28 cellular contexts compared by ENCODE assay signal in the genomic region with DNA sequence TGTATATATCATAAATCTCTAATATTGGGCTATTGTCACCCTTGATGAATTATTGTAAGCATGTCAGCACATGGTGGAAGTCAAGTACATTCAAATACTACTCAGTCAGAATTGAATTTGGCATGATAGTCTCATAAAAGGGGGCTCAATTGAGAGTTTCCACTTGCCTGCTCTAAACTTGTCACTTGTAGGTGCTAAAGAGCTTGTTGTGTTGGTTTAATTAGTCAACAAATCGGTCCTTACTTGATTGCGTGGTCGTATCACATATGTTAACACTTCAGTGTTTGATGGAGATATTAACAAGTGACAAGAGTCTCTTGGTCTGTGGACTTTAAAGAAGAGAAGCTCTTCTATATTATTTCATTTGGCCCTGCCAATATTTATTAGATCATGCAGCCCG.
"Had no signal": no experiment of that assay in that cellular context is flagged by ENCODE, and none has a peak within 500 bp of the region (broad histone marks: within the 10 kb centered on the region; RNA-seq: fewer than 3 reads in every experiment).

No MANE protein-coding gene starts in this region.

- H3K4me1 Mint-ChIP-seq: activated CD4-positive, alpha-beta T cell treated with anti-CD3 and anti-CD28 coated beads, Interleukin-2, amount 10 ng/mL, durations not matched to agents 24 days and 14 days; activated naive CD4-positive, alpha-beta T cell treated with anti-CD3 and anti-CD28 coated beads, Interleukin-2, amount 10 ng/mL, durations not matched to agents 7 days and 5 days; naive B cell; stimulated activated memory B cell treated with anti-CD40 and anti-IgM and Interleukin-4, amounts not matched to agents 10 μg/mL and 1 μg/mL and 100 μg/mL, for 72 hours had no signal

- H3K36me3 ChIP-seq: brain microvascular endothelial cell, left ventricle myocardium inferior, ovary, stomach, suprapubic skin, tibial artery, WERI-Rb-1 had no signal

- H3K4me3 Mint-ChIP-seq: activated CD4-positive, alpha-beta memory T cell treated with anti-CD3 and anti-CD28 coated beads for 36 hours; activated CD4-positive, alpha-beta T cell treated with anti-CD3 and anti-CD28 coated beads, Interleukin-2, amount 10 ng/mL, durations not matched to agents 24 days and 14 days; activated naive CD4-positive, alpha-beta T cell treated with anti-CD3 and anti-CD28 coated beads, Interleukin-2, amount 10 ng/mL, durations not matched to agents 7 days and 5 days; activated T-helper 1 cell treated with anti-CD3 and anti-CD28 coated beads, Interleukin-12 subunit alpha, Interleukin-12 subunit beta, Interleukin-2, Interleukin-4 antibody, amounts not matched to agents 30 ng/mL and 10 ng/mL and 1 ng/mL, durations not matched to agents 14 hours and 24 hours and 36 hours; naive B cell; stimulated activated memory B cell treated with anti-CD40 and anti-IgM and Interleukin-4, amounts not matched to agents 10 μg/mL and 1 μg/mL and 100 μg/mL, for 72 hours had no signal

- H3K36me3 Mint-ChIP-seq: activated CD4-positive, alpha-beta memory T cell treated with anti-CD3 and anti-CD28 coated beads for 36 hours; activated naive CD4-positive, alpha-beta T cell treated with anti-CD3 and anti-CD28 coated beads, Interleukin-2, amount 10 ng/mL, durations not matched to agents 7 days and 5 days; naive B cell; stimulated activated memory B cell treated with anti-CD40 and anti-IgM and Interleukin-4, amounts not matched to agents 10 μg/mL and 1 μg/mL and 100 μg/mL, for 72 hours had no signal

- H3K4me1 ChIP-seq: left ventricle myocardium inferior, stomach, suprapubic skin, tibial artery had no signal

- ATAC-seq: activated CD4-positive, CD25-positive, alpha-beta regulatory T cell treated with anti-CD3 and anti-CD28 coated beads, Interleukin-2, amount 50 U/mL, for 24 hours; sciatic nerve; stimulated activated memory B cell treated with anti-CD40 and anti-IgM and Interleukin-4, amounts not matched to agents 10 μg/mL and 1 μg/mL and 100 μg/mL, for 72 hours had no signal

- H3K27me3 ChIP-seq: brain microvascular endothelial cell, ovary, suprapubic skin had no signal

- H3K27me3 Mint-ChIP-seq: stimulated activated memory B cell treated with anti-CD40 and anti-IgM and Interleukin-4, amounts not matched to agents 10 μg/mL and 1 μg/mL and 100 μg/mL, for 72 hours had no signal

- H3K27ac ChIP-seq: brain microvascular endothelial cell, coronary artery, dorsolateral prefrontal cortex, left ventricle myocardium inferior, ovary, skin epidermis, stomach, suprapubic skin, tibial artery, WERI-Rb-1 had no signal

- DNase-seq: activated CD4-positive, alpha-beta memory T cell treated with anti-CD3 and anti-CD28 coated beads for 36 hours; activated CD4-positive, alpha-beta T cell treated with anti-CD3 and anti-CD28 coated beads, Interleukin-2, amount 10 ng/mL, durations not matched to agents 24 days and 14 days; activated CD8-positive, alpha-beta memory T cell treated with anti-CD3 and anti-CD28 coated beads, Interleukin-2, amount 50 U/mL, for 4 hours; activated effector memory CD4-positive, alpha-beta T cell treated with anti-CD3 and anti-CD28 coated beads, Interleukin-2, amount 50 U/mL, for 16 hours; activated naive CD4-positive, alpha-beta T cell treated with anti-CD3 and anti-CD28 coated beads, Interleukin-2, amount 10 ng/mL, durations not matched to agents 7 days and 5 days; activated T-cell treated with anti-CD3 and anti-CD28 coated beads, Interleukin-2, amount 50 U/mL, for 1 hour; amniotic stem cell; brain microvascular endothelial cell; dorsolateral prefrontal cortex; effector memory CD4-positive, alpha-beta T cell; left ventricle myocardium inferior; naive B cell; ovary; stimulated activated CD4-positive, alpha-beta T cell treated with anti-CD3 and anti-CD28 coated beads, Interleukin-12 subunit alpha, Interleukin-12 subunit beta, amount 100 ng/mL, for 4 hours; stimulated activated CD4-positive, alpha-beta T cell treated with anti-CD3 and anti-CD28 coated beads, Interleukin-4, amount 100 ng/mL, for 4 hours; stimulated activated CD8-positive, alpha-beta memory T cell treated with anti-CD3 and anti-CD28 coated beads, Interleukin-4, amount 100 ng/mL, for 48 hours; stomach; T1000; tibial artery; WERI-Rb-1 had no signal

- H3K9me3 Mint-ChIP-seq: activated CD4-positive, alpha-beta memory T cell treated with anti-CD3 and anti-CD28 coated beads for 36 hours; activated CD4-positive, alpha-beta T cell treated with anti-CD3 and anti-CD28 coated beads, Interleukin-2, amount 10 ng/mL, durations not matched to agents 24 days and 14 days; activated naive CD4-positive, alpha-beta T cell treated with anti-CD3 and anti-CD28 coated beads, Interleukin-2, amount 10 ng/mL, durations not matched to agents 7 days and 5 days; activated T-helper 1 cell treated with anti-CD3 and anti-CD28 coated beads, Interleukin-12 subunit alpha, Interleukin-12 subunit beta, Interleukin-2, Interleukin-4 antibody, amounts not matched to agents 30 ng/mL and 10 ng/mL and 1 ng/mL, durations not matched to agents 14 hours and 24 hours and 36 hours; stimulated activated memory B cell treated with anti-CD40 and anti-IgM and Interleukin-4, amounts not matched to agents 10 μg/mL and 1 μg/mL and 100 μg/mL, for 72 hours had no signal

- H3K27ac Mint-ChIP-seq: activated CD4-positive, alpha-beta memory T cell treated with anti-CD3 and anti-CD28 coated beads for 36 hours; activated CD4-positive, alpha-beta T cell treated with anti-CD3 and anti-CD28 coated beads, Interleukin-2, amount 10 ng/mL, durations not matched to agents 24 days and 14 days; activated naive CD4-positive, alpha-beta T cell treated with anti-CD3 and anti-CD28 coated beads, Interleukin-2, amount 10 ng/mL, durations not matched to agents 7 days and 5 days; activated T-helper 1 cell treated with anti-CD3 and anti-CD28 coated beads, Interleukin-12 subunit alpha, Interleukin-12 subunit beta, Interleukin-2, Interleukin-4 antibody, amounts not matched to agents 30 ng/mL and 10 ng/mL and 1 ng/mL, durations not matched to agents 14 hours and 24 hours and 36 hours; naive B cell; progenitor cell of endocrine pancreas; stimulated activated memory B cell treated with anti-CD40 and anti-IgM and Interleukin-4, amounts not matched to agents 10 μg/mL and 1 μg/mL and 100 μg/mL, for 72 hours had no signal

- H3K4me3 ChIP-seq: coronary artery, dorsolateral prefrontal cortex, left ventricle myocardium inferior, ovary, skin epidermis, stomach, suprapubic skin, tibial artery had no signal

- H3K9me3 ChIP-seq: left ventricle myocardium inferior, ovary, stomach, suprapubic skin, tibial artery had no signal
